ENCODE assay signal across 38 cellular contexts in the genomic region with DNA sequence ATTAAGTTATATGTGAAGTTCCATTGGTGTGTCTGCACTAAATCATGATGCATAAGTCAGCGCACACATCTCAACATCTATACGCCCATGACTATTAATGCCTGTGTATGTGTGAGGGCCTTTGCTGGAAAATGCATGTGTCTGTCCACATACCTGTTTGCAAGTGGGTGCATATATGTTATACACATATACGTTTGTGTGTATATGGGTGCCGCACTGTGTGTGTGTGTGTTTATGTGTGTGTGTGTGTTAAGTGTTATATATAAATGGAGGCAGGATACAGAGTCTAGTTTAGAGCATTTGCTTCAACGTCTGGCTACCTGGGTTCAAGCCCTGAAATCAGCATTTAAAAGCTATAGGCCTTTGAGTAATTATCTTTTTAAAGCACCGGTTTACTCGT. TPM values are rescaled to one million over a fixed set of nuclear protein-coding genes. Genes with fewer than 3 reads are reported as not detected.
"Had no signal": no experiment of that assay in that cellular context is flagged by ENCODE, and none has a peak within 500 bp of the region (broad histone marks: within the 10 kb centered on the region; RNA-seq: fewer than 3 reads in every experiment).

No MANE protein-coding gene starts in this region.

- H3K4me3 ChIP-seq: MG63 had no signal

- H3K9me3 ChIP-seq: MG63 had no signal

- H3K27ac ChIP-seq: KMS-11 had no signal

- DNase-seq: Karpas-422, Kasumi-1, MG63, MM.1S, MV-4-11, NCI-H1048, NCI-H1092, NCI-H1092 treated with DMSO at 0.1 percent for 48 hours, NCI-H1105, NCI-H1105 treated with DMSO at 0.1 percent for 48 hours, NCI-H1417, NCI-H1417 treated with DMSO at 0.1 percent for 48 hours, NCI-H1436, NCI-H1436 treated with DMSO at 0.1 percent for 48 hours, NCI-H146, NCI-H1694, NCI-H1694 treated with DMSO at 0.1 percent for 48 hours, NCI-H187, NCI-H187 treated with DMSO at 0.1 percent for 48 hours, NCI-H1930, NCI-H2029, NCI-H2029 treated with DMSO at 0.1 percent for 48 hours, NCI-H2081, NCI-H2081 treated with DMSO at 0.1 percent for 48 hours, NCI-H2107, NCI-H2171, NCI-H2171 treated with DMSO at 0.1 percent for 48 hours, NCI-H2227 treated with DMSO at 0.1 percent for 48 hours, NCI-H226, NCI-H345, NCI-H446, NCI-H446 treated with DMSO at 0.1 percent for 48 hours, NCI-H510A had no signal

- H3K36me3 ChIP-seq: MG63 had no signal

RNA-seq across cellular contexts. Expression of gene GP2, which starts 19.5 kb away (rescaled TPM):
- total RNA-seq: LHCN-M2, M059J, MCF 10A, NCI-H460 had no signal

RNA-seq across cellular contexts. Expression of gene UMOD, which starts 44.7 kb away (rescaled TPM):
- total RNA-seq: LHCN-M2, M059J, MCF 10A, NCI-H460 had no signal
